Comparison of ENCODE assay signal across 1 cellular context in the genomic region with DNA sequence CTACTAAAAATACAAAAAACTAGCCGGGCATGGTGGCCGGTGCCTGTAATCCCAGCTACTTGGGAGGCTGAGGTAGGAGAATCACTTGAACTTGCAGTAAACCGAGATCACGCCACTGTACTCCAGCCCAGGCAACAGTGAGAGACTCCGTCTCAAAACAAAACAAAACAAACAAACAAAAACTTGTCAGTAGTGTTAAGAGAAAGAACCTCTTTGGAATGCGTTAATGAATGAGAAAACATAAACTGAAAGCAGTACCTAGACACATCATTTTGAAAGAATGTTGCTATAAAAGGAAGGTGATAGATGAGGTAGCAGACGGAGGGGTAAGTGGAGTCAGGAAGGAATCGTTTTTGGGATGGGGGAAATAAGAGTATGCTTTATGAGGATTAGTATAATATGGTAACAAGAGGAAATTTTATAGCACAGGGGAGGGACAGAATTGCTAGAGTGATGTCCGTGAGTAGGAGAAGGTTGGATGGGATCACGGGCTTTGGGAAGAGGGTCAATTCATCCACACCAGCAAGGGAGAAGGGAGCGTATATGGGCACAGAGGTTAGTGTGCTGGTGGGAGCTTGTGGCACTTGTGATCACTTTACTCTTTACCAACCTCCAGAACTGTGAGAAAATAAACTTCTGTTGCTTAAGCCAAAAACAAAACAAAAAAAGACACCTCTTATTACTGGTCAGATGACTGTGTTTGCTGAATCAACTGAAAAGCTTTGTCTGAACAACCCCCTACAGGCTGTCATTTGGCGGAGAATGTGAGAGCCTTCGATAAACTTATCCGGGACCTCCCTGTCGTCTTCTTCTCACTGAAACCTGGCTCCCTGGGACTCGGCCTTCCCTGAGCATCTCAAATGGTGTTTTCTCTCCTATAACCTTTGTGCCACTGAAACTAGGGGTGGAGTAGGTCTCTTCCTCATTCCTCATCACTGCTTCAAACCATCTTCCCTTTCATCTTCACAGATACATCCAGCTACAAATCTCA.
TF ChIP-seq lines count a peak whose summit lies in the region.

No MANE protein-coding gene starts in this region.

TF ChIP-seq in H1, 55 proteins besides CTCF, POLR2A, EP300 and RAD21:
- TF ChIP-seq CHD1 (IDR thresholded peaks at IDR 0.05; ENCODE audit: low read depth, low read length) (no peak), RXRA (IDR thresholded peaks at IDR 0.05; ENCODE audit: insufficient read depth, low read depth, low read length) (no peak), SAP30 (IDR thresholded peaks at IDR 0.05; ENCODE audit: insufficient read depth, insufficient replicate concordance, low read length) (no peak)
- TF ChIP-seq, protein P1, sequence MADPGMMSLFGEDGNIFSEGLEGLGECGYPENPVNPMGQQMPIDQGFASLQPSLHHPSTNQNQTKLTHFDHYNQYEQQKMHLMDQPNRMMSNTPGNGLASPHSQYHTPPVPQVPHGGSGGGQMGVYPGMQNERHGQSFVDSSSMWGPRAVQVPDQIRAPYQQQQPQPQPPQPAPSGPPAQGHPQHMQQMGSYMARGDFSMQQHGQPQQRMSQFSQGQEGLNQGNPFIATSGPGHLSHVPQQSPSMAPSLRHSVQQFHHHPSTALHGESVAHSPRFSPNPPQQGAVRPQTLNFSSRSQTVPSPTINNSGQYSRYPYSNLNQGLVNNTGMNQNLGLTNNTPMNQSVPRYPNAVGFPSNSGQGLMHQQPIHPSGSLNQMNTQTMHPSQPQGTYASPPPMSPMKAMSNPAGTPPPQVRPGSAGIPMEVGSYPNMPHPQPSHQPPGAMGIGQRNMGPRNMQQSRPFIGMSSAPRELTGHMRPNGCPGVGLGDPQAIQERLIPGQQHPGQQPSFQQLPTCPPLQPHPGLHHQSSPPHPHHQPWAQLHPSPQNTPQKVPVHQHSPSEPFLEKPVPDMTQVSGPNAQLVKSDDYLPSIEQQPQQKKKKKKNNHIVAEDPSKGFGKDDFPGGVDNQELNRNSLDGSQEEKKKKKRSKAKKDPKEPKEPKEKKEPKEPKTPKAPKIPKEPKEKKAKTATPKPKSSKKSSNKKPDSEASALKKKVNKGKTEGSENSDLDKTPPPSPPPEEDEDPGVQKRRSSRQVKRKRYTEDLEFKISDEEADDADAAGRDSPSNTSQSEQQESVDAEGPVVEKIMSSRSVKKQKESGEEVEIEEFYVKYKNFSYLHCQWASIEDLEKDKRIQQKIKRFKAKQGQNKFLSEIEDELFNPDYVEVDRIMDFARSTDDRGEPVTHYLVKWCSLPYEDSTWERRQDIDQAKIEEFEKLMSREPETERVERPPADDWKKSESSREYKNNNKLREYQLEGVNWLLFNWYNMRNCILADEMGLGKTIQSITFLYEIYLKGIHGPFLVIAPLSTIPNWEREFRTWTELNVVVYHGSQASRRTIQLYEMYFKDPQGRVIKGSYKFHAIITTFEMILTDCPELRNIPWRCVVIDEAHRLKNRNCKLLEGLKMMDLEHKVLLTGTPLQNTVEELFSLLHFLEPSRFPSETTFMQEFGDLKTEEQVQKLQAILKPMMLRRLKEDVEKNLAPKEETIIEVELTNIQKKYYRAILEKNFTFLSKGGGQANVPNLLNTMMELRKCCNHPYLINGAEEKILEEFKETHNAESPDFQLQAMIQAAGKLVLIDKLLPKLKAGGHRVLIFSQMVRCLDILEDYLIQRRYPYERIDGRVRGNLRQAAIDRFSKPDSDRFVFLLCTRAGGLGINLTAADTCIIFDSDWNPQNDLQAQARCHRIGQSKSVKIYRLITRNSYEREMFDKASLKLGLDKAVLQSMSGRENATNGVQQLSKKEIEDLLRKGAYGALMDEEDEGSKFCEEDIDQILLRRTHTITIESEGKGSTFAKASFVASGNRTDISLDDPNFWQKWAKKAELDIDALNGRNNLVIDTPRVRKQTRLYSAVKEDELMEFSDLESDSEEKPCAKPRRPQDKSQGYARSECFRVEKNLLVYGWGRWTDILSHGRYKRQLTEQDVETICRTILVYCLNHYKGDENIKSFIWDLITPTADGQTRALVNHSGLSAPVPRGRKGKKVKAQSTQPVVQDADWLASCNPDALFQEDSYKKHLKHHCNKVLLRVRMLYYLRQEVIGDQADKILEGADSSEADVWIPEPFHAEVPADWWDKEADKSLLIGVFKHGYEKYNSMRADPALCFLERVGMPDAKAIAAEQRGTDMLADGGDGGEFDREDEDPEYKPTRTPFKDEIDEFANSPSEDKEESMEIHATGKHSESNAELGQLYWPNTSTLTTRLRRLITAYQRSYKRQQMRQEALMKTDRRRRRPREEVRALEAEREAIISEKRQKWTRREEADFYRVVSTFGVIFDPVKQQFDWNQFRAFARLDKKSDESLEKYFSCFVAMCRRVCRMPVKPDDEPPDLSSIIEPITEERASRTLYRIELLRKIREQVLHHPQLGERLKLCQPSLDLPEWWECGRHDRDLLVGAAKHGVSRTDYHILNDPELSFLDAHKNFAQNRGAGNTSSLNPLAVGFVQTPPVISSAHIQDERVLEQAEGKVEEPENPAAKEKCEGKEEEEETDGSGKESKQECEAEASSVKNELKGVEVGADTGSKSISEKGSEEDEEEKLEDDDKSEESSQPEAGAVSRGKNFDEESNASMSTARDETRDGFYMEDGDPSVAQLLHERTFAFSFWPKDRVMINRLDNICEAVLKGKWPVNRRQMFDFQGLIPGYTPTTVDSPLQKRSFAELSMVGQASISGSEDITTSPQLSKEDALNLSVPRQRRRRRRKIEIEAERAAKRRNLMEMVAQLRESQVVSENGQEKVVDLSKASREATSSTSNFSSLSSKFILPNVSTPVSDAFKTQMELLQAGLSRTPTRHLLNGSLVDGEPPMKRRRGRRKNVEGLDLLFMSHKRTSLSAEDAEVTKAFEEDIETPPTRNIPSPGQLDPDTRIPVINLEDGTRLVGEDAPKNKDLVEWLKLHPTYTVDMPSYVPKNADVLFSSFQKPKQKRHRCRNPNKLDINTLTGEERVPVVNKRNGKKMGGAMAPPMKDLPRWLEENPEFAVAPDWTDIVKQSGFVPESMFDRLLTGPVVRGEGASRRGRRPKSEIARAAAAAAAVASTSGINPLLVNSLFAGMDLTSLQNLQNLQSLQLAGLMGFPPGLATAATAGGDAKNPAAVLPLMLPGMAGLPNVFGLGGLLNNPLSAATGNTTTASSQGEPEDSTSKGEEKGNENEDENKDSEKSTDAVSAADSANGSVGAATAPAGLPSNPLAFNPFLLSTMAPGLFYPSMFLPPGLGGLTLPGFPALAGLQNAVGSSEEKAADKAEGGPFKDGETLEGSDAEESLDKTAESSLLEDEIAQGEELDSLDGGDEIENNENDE (IDR thresholded peaks at IDR 0.05; ENCODE audit: insufficient replicate concordance, low read length), result no peak
